In genomic region chr18:7635948-7636347, GRCh38 we compare ENCODE assay signal across 20 cellular contexts.
DNase-seq lines count a peak whose midpoint lies in the region; ATAC-seq and TF ChIP-seq lines count a peak whose summit lies in the region.
"Had no signal": no experiment of that assay in that cellular context is flagged by ENCODE, and none has a peak within 500 bp of the region (broad histone marks: within the 10 kb centered on the region; RNA-seq: fewer than 3 reads in every experiment).

No MANE protein-coding gene starts in this region.

- H3K36me3 Mint-ChIP-seq in WTC11, result no peaks in the 10 kb centered on the region
- H3K36me3 Mint-ChIP-seq: CD4-positive, CD25-positive, alpha-beta regulatory T cell; CD8-positive, alpha-beta memory T cell had no signal

- H3K4me1 Mint-ChIP-seq in WTC11, result peaks cover 3% of the 10 kb centered on the region
- H3K4me1 Mint-ChIP-seq: B cell; CD4-positive, CD25-positive, alpha-beta regulatory T cell; CD8-positive, alpha-beta memory T cell had no signal

- TF ChIP-seq POLR2A in prostate gland (IDR thresholded peaks at IDR 0.05), result no peak

- CTCF ChIA-PET in WTC11 (lab: Charles Lee), result interaction anchor here (0.6 kb wide), 1 partner anchor 364 kb away, joined by 4 read pairs; no protein-coding TSS in a partner anchor

- H3K27ac Mint-ChIP-seq in WTC11, result peak overlapping the region; percentile 61; the same call in 1 of the 2 replicates
- H3K27ac Mint-ChIP-seq: B cell; CD4-positive, CD25-positive, alpha-beta regulatory T cell; HFFc6 had no signal

- no peaks in the 10 kb centered on the region for H3K9me3 ChIP-seq in prostate gland
- H3K9me3 ChIP-seq: BLaER1 treated with 17β-estradiol and CSF1 and Interleukin-3, amounts not matched to agents 10 nM and 100 nM had no signal

- no peak overlapping the region for H3K4me3 Mint-ChIP-seq in WTC11
- H3K4me3 Mint-ChIP-seq: B cell; CD4-positive, CD25-positive, alpha-beta regulatory T cell; CD8-positive, alpha-beta memory T cell; HFFc6 had no signal

- peaks cover 6% of the 10 kb centered on the region for H3K4me1 ChIP-seq in prostate gland (replicated peaks)

- DNase-seq in NCI-H2029 treated with DMSO at 0.1 percent for 48 hours (lab: John Stamatoyannopoulos, UW) (peak; percentile 1), NCI-H2029 (lab: John Stamatoyannopoulos, UW) (no peak), WTC11 (ENCODE audit: low spot score) (no peak), prostate gland (ENCODE audit: low spot score) (peak; percentile 48)
- no peak for DNase-seq in stimulated activated naive CD8-positive, alpha-beta T cell treated with anti-CD3 and anti-CD28 coated beads, Interleukin-15, Interleukin-2, amounts not matched to agents 100 U/mL and 50 U/mL, for 24 hours
- DNase-seq in central memory CD4-positive, alpha-beta T cell, result no peak
- DNase-seq: 8988T; CD4-positive, CD25-positive, alpha-beta regulatory T cell; CD8-positive, alpha-beta memory T cell; COR-L47; DMS 273 treated with DMSO at 0.1 percent for 48 hours; DMS79; GDM1; GOT3; H7; HFFc6 had no signal

- intact Hi-C loops in prostate gland (cut with DNase I), result no loop called here

- POLR2A ChIA-PET in WTC11 (lab: Charles Lee), result no interaction called here

- no peaks in the 10 kb centered on the region for H3K36me3 ChIP-seq in prostate gland
- H3K36me3 ChIP-seq: BLaER1 treated with 17β-estradiol and CSF1 and Interleukin-3, amounts not matched to agents 10 nM and 100 nM had no signal

- no peaks in the 10 kb centered on the region for H3K9me3 Mint-ChIP-seq in WTC11
- H3K9me3 Mint-ChIP-seq: HFFc6 had no signal

- ATAC-seq in WTC11, result no peak
- no peak for ATAC-seq in stimulated activated naive CD8-positive, alpha-beta T cell treated with anti-CD3 and anti-CD28 coated beads, Interleukin-15, Interleukin-2, amounts not matched to agents 100 U/mL and 50 U/mL, for 24 hours
- ATAC-seq in HG02970 (IDR thresholded peaks at IDR 0.05; ENCODE audit: low FRiP score, unreplicated experiment), result no peak
- ATAC-seq: HCT116 had no signal

- WGBS in prostate gland, result 76% methylated on average over 1 of the region's 1 CpG

- no peak overlapping the region for H3K4me3 ChIP-seq in prostate gland
- H3K4me3 ChIP-seq: BLaER1 treated with 17β-estradiol and CSF1 and Interleukin-3, amounts not matched to agents 10 nM and 100 nM had no signal

- TF ChIP-seq CTCF in WTC11 (IDR thresholded peaks at IDR 0.05), result no peak
- TF ChIP-seq CTCF in prostate gland (IDR thresholded peaks at IDR 0.05), result no peak

- H3K27me3 Mint-ChIP-seq in WTC11 (ENCODE audit: low read depth), result no peaks in the 10 kb centered on the region
- H3K27me3 Mint-ChIP-seq: B cell; CD4-positive, CD25-positive, alpha-beta regulatory T cell; CD8-positive, alpha-beta memory T cell had no signal

- H3K27ac ChIP-seq in prostate gland, result no peak overlapping the region
- H3K27ac ChIP-seq: BLaER1 treated with 17β-estradiol and CSF1 and Interleukin-3, amounts not matched to agents 10 nM and 100 nM had no signal

- no peaks in the 10 kb centered on the region for H3K27me3 ChIP-seq in prostate gland (replicated peaks; ENCODE audit: insufficient read depth)
- H3K27me3 ChIP-seq: BLaER1 treated with 17β-estradiol and CSF1 and Interleukin-3, amounts not matched to agents 10 nM and 100 nM had no signal

TF ChIP-seq in WTC11, 78 proteins besides CTCF, POLR2A, EP300 and RAD21:
- no peak for TF ChIP-seq OVOL2 (CRISPR knock-in tag; IDR thresholded peaks at IDR 0.05; ENCODE audit: borderline replicate concordance)

Comparison
In these comparisons a context has a peak if more than half of its experiments do, and no peak if none do; other contexts are left out.
1. DNase-seq: peak in NCI-H2029 treated with DMSO at 0.1 percent for 48 hours (single experiment) and prostate gland (single experiment); none in NCI-H2029 (single experiment), WTC11 (single experiment), stimulated activated naive CD8-positive, alpha-beta T cell treated with anti-CD3 and anti-CD28 coated beads, Interleukin-15, Interleukin-2, amounts not matched to agents 100 U/mL and 50 U/mL, for 24 hours (single experiment) and central memory CD4-positive, alpha-beta T cell (single experiment).